ENCODE assay signal across 32 cellular contexts in the genomic region with DNA sequence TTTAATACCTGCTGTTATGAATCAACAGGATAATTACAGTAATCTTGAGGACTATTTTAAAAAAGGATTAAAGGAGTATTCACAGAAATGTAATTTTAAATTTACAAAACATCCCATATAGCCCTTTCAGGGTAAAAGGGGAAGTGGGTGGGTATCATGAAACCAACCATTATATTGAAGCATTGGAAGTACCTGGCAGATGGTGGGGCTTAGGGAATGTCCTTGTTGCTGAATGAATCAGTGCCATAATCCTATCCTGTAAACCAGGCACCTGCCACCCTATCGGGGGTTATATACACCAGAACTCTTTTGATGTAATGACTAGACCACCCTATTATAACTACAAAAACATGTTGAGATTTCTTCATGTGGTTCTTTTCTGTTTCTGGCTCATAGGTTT. TPM values are rescaled to one million over a fixed set of nuclear protein-coding genes. Genes with fewer than 3 reads are reported as not detected.
DNase-seq lines count a peak whose midpoint lies in the region; ATAC-seq and TF ChIP-seq lines count a peak whose summit lies in the region.
"Had no signal": no experiment of that assay in that cellular context is flagged by ENCODE, and none has a peak within 500 bp of the region (broad histone marks: within the 10 kb centered on the region; RNA-seq: fewer than 3 reads in every experiment).

No MANE protein-coding gene starts in this region.

- H3K36me3 Mint-ChIP-seq in CD8-positive, alpha-beta T cell = peaks cover 59% of the 10 kb centered on the region
- H3K36me3 Mint-ChIP-seq: brain, WTC11 had no signal

- no peak overlapping the region for H3K4me3 ChIP-seq in CD8-positive, alpha-beta T cell (ENCODE audit: low read depth, low read length)
- H3K4me3 ChIP-seq in WERI-Rb-1 (ENCODE audit: low read depth, low read length) (no peak overlapping the region), MG63 (no peak overlapping the region)
- H3K4me3 ChIP-seq: left lung, SJCRH30, upper lobe of right lung had no signal

- no peak for DNase-seq in CD8-positive, alpha-beta T cell
- DNase-seq in NCI-H82 treated with DMSO at 0.1 percent for 48 hours (lab: John Stamatoyannopoulos, UW; ENCODE audit: unreplicated experiment) (peak; percentile 67), WERI-Rb-1 (peak; percentile 60), MG63 (no peak), CD1c-positive myeloid dendritic cell (ENCODE audit: extremely low spot score) (no peak), HCEC 1CT (no peak)
- DNase-seq: activated CD4-positive, alpha-beta T cell treated with anti-CD3 and anti-CD28 coated beads, Interleukin-2, amount 10 ng/mL, durations not matched to agents 7 days and 5 days; activated CD8-positive, alpha-beta memory T cell treated with anti-CD3 and anti-CD28 coated beads, Interleukin-2, amount 10 ng/mL, durations not matched to agents 7 days and 5 days; activated naive CD4-positive, alpha-beta T cell treated with Interleukin-2 at 50 U/mL for 16 hours; amniotic stem cell; C1 segment of cervical spinal cord; cerebellar nuclear complex; dermis blood vessel endothelial cell; EL; foreskin fibroblast; H7; KG1; left lung; mesenchymal stem cell; MM.1S; NCI-H146; NCI-H526 treated with DMSO at 0.1 percent for 48 hours; RPMI8226; SJCRH30; small intestine; stimulated activated naive CD4-positive, alpha-beta T cell treated with Interleukin-2 at 50 U/mL for 16 hours; upper lobe of right lung had no signal

- H3K27ac Mint-ChIP-seq in CD8-positive, alpha-beta T cell = peak overlapping the region; percentile 75
- H3K27ac Mint-ChIP-seq: activated CD4-positive, alpha-beta T cell treated with anti-CD3 and anti-CD28 coated beads, Interleukin-2, amount 10 ng/mL, durations not matched to agents 7 days and 5 days; activated CD8-positive, alpha-beta memory T cell treated with anti-CD3 and anti-CD28 coated beads, Interleukin-2, amount 10 ng/mL, durations not matched to agents 7 days and 5 days; brain; WTC11 had no signal

- H3K27me3 ChIP-seq in CD8-positive, alpha-beta T cell (ENCODE audit: insufficient read depth, low read length) = no peaks in the 10 kb centered on the region
- H3K27me3 ChIP-seq in WERI-Rb-1 (ENCODE audit: insufficient read depth, low read depth, severe bottlenecking) (no peaks in the 10 kb centered on the region), MG63 (no peaks in the 10 kb centered on the region; the same call in 1 of the 2 replicates)
- H3K27me3 ChIP-seq: left lung, SJCRH30, upper lobe of right lung had no signal

- ATAC-seq in CD8-positive, alpha-beta T cell = peak; percentile 28
- peak; percentile 31 for ATAC-seq in GM18868 (IDR thresholded peaks at IDR 0.05; ENCODE audit: unreplicated experiment)
- ATAC-seq: activated CD8-positive, alpha-beta memory T cell treated with anti-CD3 and anti-CD28 coated beads, Interleukin-2, amount 10 ng/mL, durations not matched to agents 7 days and 5 days; esophagus mucosa; left lung; upper lobe of right lung; WTC11 had no signal

- no peak for TF ChIP-seq CTCF in CD8-positive, alpha-beta T cell (IDR thresholded peaks at IDR 0.05)
- TF ChIP-seq CTCF in WERI-Rb-1 (IDR thresholded peaks at IDR 0.05; ENCODE audit: low read depth, low read length) = no peak

- CTCF ChIA-PET in CD8-positive, alpha-beta T cell (lab: Charles Lee) = interaction anchor here (0.7 to 2.0 kb wide), 3 partner anchors 9 to 45 kb away, joined by 3 to 7 read pairs (median 7); no protein-coding TSS in a partner anchor

- H3K9me3 ChIP-seq in CD8-positive, alpha-beta T cell (ENCODE audit: low read length) = no peaks in the 10 kb centered on the region
- no peaks in the 10 kb centered on the region for H3K9me3 ChIP-seq in WERI-Rb-1 (ENCODE audit: severe bottlenecking)
- H3K9me3 ChIP-seq in MG63 = no peaks in the 10 kb centered on the region
- H3K9me3 ChIP-seq: left lung, SJCRH30, upper lobe of right lung had no signal

- intact Hi-C loops in CD8-positive, alpha-beta T cell (cut with DNase I, micrococcal nuclease) = loop anchor here in 1 of 2 experiments (2.0 kb wide), 1 partner anchor 14 kb away; no protein-coding TSS in a partner anchor

- H3K27me3 Mint-ChIP-seq in CD8-positive, alpha-beta T cell (ENCODE audit: low read depth) = no peaks in the 10 kb centered on the region
- H3K27me3 Mint-ChIP-seq: activated CD4-positive, alpha-beta T cell treated with anti-CD3 and anti-CD28 coated beads, Interleukin-2, amount 10 ng/mL, durations not matched to agents 7 days and 5 days; activated CD8-positive, alpha-beta memory T cell treated with anti-CD3 and anti-CD28 coated beads, Interleukin-2, amount 10 ng/mL, durations not matched to agents 7 days and 5 days; brain had no signal

- H3K9me3 Mint-ChIP-seq in CD8-positive, alpha-beta T cell = no peaks in the 10 kb centered on the region
- H3K9me3 Mint-ChIP-seq: activated CD4-positive, alpha-beta T cell treated with anti-CD3 and anti-CD28 coated beads, Interleukin-2, amount 10 ng/mL, durations not matched to agents 7 days and 5 days; brain; WTC11 had no signal

- H3K4me1 ChIP-seq in CD8-positive, alpha-beta T cell (ENCODE audit: insufficient read depth, low read length) = peaks cover 63% of the 10 kb centered on the region
- H3K4me1 ChIP-seq: parathyroid adenoma, SJCRH30 had no signal

- POLR2A ChIA-PET in CD8-positive, alpha-beta T cell (lab: Charles Lee) = interaction anchor here (0.6 to 2.1 kb wide), 5 partner anchors 9 to 555 kb away, joined by 3 to 6 read pairs (median 3); partner anchors contain the start of gene CDC14A

- H3K4me3 Mint-ChIP-seq in CD8-positive, alpha-beta T cell = no peak overlapping the region
- H3K4me3 Mint-ChIP-seq: activated CD4-positive, alpha-beta T cell treated with anti-CD3 and anti-CD28 coated beads, Interleukin-2, amount 10 ng/mL, durations not matched to agents 7 days and 5 days; activated CD8-positive, alpha-beta memory T cell treated with anti-CD3 and anti-CD28 coated beads, Interleukin-2, amount 10 ng/mL, durations not matched to agents 7 days and 5 days; brain; WTC11 had no signal

- H3K27ac ChIP-seq in CD8-positive, alpha-beta T cell (ENCODE audit: low read depth, low read length) = no peak overlapping the region
- no peak overlapping the region for H3K27ac ChIP-seq in WERI-Rb-1
- H3K27ac ChIP-seq: left lung, parathyroid adenoma, SJCRH30, upper lobe of right lung had no signal

- no peaks in the 10 kb centered on the region for H3K36me3 ChIP-seq in CD8-positive, alpha-beta T cell (ENCODE audit: insufficient read depth, low read length)
- H3K36me3 ChIP-seq in WERI-Rb-1 = no peaks in the 10 kb centered on the region
- H3K36me3 ChIP-seq in MG63 = no peaks in the 10 kb centered on the region
- H3K36me3 ChIP-seq: left lung, SJCRH30, upper lobe of right lung had no signal

- H3K4me1 Mint-ChIP-seq in CD8-positive, alpha-beta T cell (ENCODE audit: low read depth) = peaks cover 87% of the 10 kb centered on the region

RNA-seq across cellular contexts. Expression of gene CDC14A, which starts 30.4 kb away (rescaled TPM):
- 100 to 1,000 TPM; 136 to 144 TPM for total RNA-seq in CD8-positive, alpha-beta T cell
- total RNA-seq in MG63 (2014; rRNA removed; shearing (Covaris generic); ENCODE audit: low replicate concordance) = 0.46 and 2.2 TPM in 2 replicates

Comparison
In these comparisons a context has a peak if more than half of its experiments do, and no peak if none do; other contexts are left out.
1. DNase-seq: peak in NCI-H82 treated with DMSO at 0.1 percent for 48 hours (single experiment) and WERI-Rb-1 (single experiment); none in CD8-positive, alpha-beta T cell (0 of 7), MG63 (single experiment), CD1c-positive myeloid dendritic cell (single experiment) and HCEC 1CT (single experiment).
2. RNA of gene CDC14A, which starts 30.4 kb away (total RNA-seq): 136 to 144 TPM in CD8-positive, alpha-beta T cell; 0.46 to 2.2 TPM in MG63; every median in the first group is over 10 times any median in the second.